In the genomic region with DNA sequence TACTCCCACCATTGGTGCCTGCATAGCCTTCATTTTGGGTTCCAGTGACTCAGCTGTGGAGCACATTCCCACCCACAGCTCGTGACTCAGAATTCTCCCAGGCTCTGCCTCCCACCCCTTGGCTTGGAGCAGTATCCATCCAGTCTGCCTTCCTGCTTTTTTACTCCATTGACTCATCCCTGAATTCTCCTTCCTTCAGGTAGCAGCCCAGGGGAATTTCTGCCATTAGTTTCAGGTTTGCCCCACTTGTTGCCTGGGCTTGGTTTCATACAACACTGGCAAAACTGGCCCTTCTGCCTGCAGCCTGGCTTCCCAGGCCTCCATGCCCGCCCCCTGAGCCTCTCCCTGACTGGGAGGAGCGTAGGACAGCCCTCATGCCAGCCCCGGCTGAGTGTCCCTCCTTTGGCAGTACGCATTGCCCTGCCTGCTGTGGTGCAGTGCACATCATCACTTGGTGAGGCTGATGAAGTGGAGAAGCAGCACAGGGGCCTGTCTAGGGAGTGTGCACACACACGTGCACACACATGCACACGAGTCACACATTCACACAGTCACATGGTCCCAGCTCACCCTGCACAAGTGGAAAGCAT, we compare ENCODE assay signal across 12 cellular contexts.
DNase-seq lines count a peak whose midpoint lies in the region; ATAC-seq and FAIRE-seq lines count a peak whose summit lies in the region.
"Had no signal": no experiment of that assay in that cellular context is flagged by ENCODE, and none has a peak within 500 bp of the region (broad histone marks: within the 10 kb centered on the region; RNA-seq: fewer than 3 reads in every experiment).

No MANE protein-coding gene starts in this region.

- FAIRE-seq in GM19239 (lab: Jason Lieb, UNC) = peak; percentile 68

- peak overlapping the region; percentile 68 for H3K27ac ChIP-seq in epithelial cell of prostate

- intact Hi-C loops in posterior cingulate gyrus (cut with DNase I) = no loop called here

- ATAC-seq in HG02678 (IDR thresholded peaks at IDR 0.05; ENCODE audit: unreplicated experiment) = no peak

- DNase-seq in GM19239 (ENCODE audit: insufficient read length, low spot score) = no peak
- peak; percentile 53 for DNase-seq in RKO (ENCODE audit: low spot score)
- peak; percentile 71 for DNase-seq in epithelial cell of prostate (ENCODE audit: low read depth, low spot score)
- DNase-seq in posterior cingulate gyrus = peak in 7 of 10 donors; percentile 41 to 94 (median 68)
- DNase-seq in hepatic stellate cell (ENCODE audit: low spot score) = no peak
- no peak for DNase-seq in C1 segment of cervical spinal cord (lab: John Stamatoyannopoulos, UW)
- DNase-seq: DMS79, mesendoderm, MM.1S, NCI-H524, SK-N-SH had no signal

Comparison
In these comparisons a context has a peak if more than half of its experiments do, and no peak if none do; other contexts are left out.
1. DNase-seq: peak in RKO (single experiment), epithelial cell of prostate (single experiment) and posterior cingulate gyrus (7 of 10); none in GM19239 (single experiment), hepatic stellate cell (single experiment) and C1 segment of cervical spinal cord (0 of 14).